Comparison of ENCODE assay signal across 21 cellular contexts in genomic region chr2:25941042-25941441, GRCh38. TPM values are rescaled to one million over a fixed set of nuclear protein-coding genes. Genes with fewer than 3 reads are reported as not detected.
DNase-seq lines count a peak whose midpoint lies in the region; ATAC-seq and TF ChIP-seq lines count a peak whose summit lies in the region.
"Had no signal": no experiment of that assay in that cellular context is flagged by ENCODE, and none has a peak within 500 bp of the region (broad histone marks: within the 10 kb centered on the region; RNA-seq: fewer than 3 reads in every experiment).

No MANE protein-coding gene starts in this region.

- no peak overlapping the region for H3K4me2 ChIP-seq in hepatocyte
- H3K4me2 ChIP-seq: BLaER1 had no signal

- in situ Hi-C loops in gastrocnemius medialis (cut with MboI; ENCODE audit: low sequenced_read_pairs in 4 of 4) = no loop called here

- POLR2A ChIA-PET in HEK293 (lab: Yijun Ruan, JAX) = no interaction called here

- no peak overlapping the region for H3K4me3 Mint-ChIP-seq in stimulated activated naive CD8-positive, alpha-beta T cell treated with anti-CD3 and anti-CD28 coated beads, Interleukin-15, amount 100 ng/mL, for 72 hours
- H3K4me3 Mint-ChIP-seq in endothelial cell (ENCODE audit: unreplicated experiment) = peak overlapping the region; percentile 42
- no peak overlapping the region for H3K4me3 Mint-ChIP-seq in stimulated activated naive B cell treated with anti-CD40 and anti-IgM and Interleukin-4, amounts not matched to agents 10 μg/mL and 1 μg/mL and 100 μg/mL, for 72 hours
- H3K4me3 Mint-ChIP-seq: CD14-positive monocyte; CD4-positive, alpha-beta memory T cell; CD4-positive, CD25-positive, alpha-beta regulatory T cell; CD8-positive, alpha-beta memory T cell had no signal

- H3K27ac ChIP-seq in HEK293 (ENCODE audit: extremely low read depth, low read depth, low read length) (no peak overlapping the region), gastrocnemius medialis (no peak overlapping the region), hepatocyte (no peak overlapping the region), psoas muscle (no peak overlapping the region)
- H3K27ac ChIP-seq: BLaER1 had no signal

- no peaks in the 10 kb centered on the region for H3K9me3 Mint-ChIP-seq in stimulated activated naive CD8-positive, alpha-beta T cell treated with anti-CD3 and anti-CD28 coated beads, Interleukin-15, amount 100 ng/mL, for 72 hours
- H3K9me3 Mint-ChIP-seq in endothelial cell (ENCODE audit: unreplicated experiment) = no peaks in the 10 kb centered on the region
- H3K9me3 Mint-ChIP-seq in stimulated activated naive B cell treated with anti-CD40 and anti-IgM and Interleukin-4, amounts not matched to agents 10 μg/mL and 1 μg/mL and 100 μg/mL, for 72 hours = no peaks in the 10 kb centered on the region
- H3K9me3 Mint-ChIP-seq: CD14-positive monocyte; CD4-positive, alpha-beta memory T cell; CD4-positive, CD25-positive, alpha-beta regulatory T cell; CD8-positive, alpha-beta memory T cell had no signal

- no peaks in the 10 kb centered on the region for H4K20me1 ChIP-seq in hepatocyte (ENCODE audit: insufficient read depth, poor library complexity, severe bottlenecking)
- H4K20me1 ChIP-seq: BLaER1 had no signal

- H3K36me3 ChIP-seq in HEK293 (ENCODE audit: control insufficient read depth in 2 of 2, insufficient read depth in 1 of 2, low read length in 2 of 2) (peaks cover 0 to 4% of the 10 kb centered on the region in 2 experiments; a peak in 2 of 3 replicates), gastrocnemius medialis (no peaks in the 10 kb centered on the region), hepatocyte (replicated peaks; ENCODE audit: insufficient read depth, low read depth) (no peaks in the 10 kb centered on the region), psoas muscle (ENCODE audit: insufficient read depth in 1 of 2, low read depth in 1 of 2) (peaks cover 0 to 3% of the 10 kb centered on the region in 2 donors)
- H3K36me3 ChIP-seq: BE2C had no signal

- TF ChIP-seq POLR2A in gastrocnemius medialis (IDR thresholded peaks at IDR 0.05) = no peak

- H3K79me2 ChIP-seq in hepatocyte = no peaks in the 10 kb centered on the region

- DNase-seq in stimulated activated naive CD8-positive, alpha-beta T cell treated with anti-CD3 and anti-CD28 coated beads, Interleukin-15, amount 100 ng/mL, for 72 hours = no peak
- no peak for DNase-seq in stimulated activated naive CD8-positive, alpha-beta T cell treated with anti-CD3 and anti-CD28 coated beads, Interleukin-15, Interleukin-2, amounts not matched to agents 100 U/mL and 50 U/mL, for 24 hours
- DNase-seq in endothelial cell (ENCODE audit: low spot score) = no peak
- no peak for DNase-seq in stimulated activated naive B cell treated with anti-CD40 and anti-IgM and Interleukin-4, amounts not matched to agents 10 μg/mL and 1 μg/mL and 100 μg/mL, for 72 hours
- no peak for DNase-seq in gastrocnemius medialis
- no peak for DNase-seq in hepatocyte (ENCODE audit: low spot score)
- DNase-seq in psoas muscle = no peak
- DNase-seq: 8988T; ACHN; BE2C; C1 segment of cervical spinal cord; Calu3; CD4-positive, alpha-beta memory T cell; CD4-positive, CD25-positive, alpha-beta regulatory T cell; CD8-positive, alpha-beta memory T cell; COR-L47; DMS79 treated with DMSO at 0.1 percent for 48 hours; GF-D8 had no signal

- H3K27me3 ChIP-seq in gastrocnemius medialis (no peaks in the 10 kb centered on the region), hepatocyte (no peaks in the 10 kb centered on the region), psoas muscle (ENCODE audit: insufficient read depth in 3 of 3, low read length in 2 of 3) (no peaks in the 10 kb centered on the region)
- H3K27me3 ChIP-seq: BE2C, BLaER1 had no signal

- intact Hi-C loops in gastrocnemius medialis (cut with DNase I; ENCODE audit: low total_unique reads) (no loop called here), psoas muscle (cut with DNase I) (no loop called here)

- H2AFZ ChIP-seq in hepatocyte = no peak overlapping the region

- ATAC-seq in stimulated activated naive CD8-positive, alpha-beta T cell treated with anti-CD3 and anti-CD28 coated beads, Interleukin-15, amount 100 ng/mL, for 72 hours = no peak
- no peak for ATAC-seq in stimulated activated naive CD8-positive, alpha-beta T cell treated with anti-CD3 and anti-CD28 coated beads, Interleukin-15, Interleukin-2, amounts not matched to agents 100 U/mL and 50 U/mL, for 24 hours
- no peak for ATAC-seq in stimulated activated naive B cell treated with anti-CD40 and anti-IgM and Interleukin-4, amounts not matched to agents 10 μg/mL and 1 μg/mL and 100 μg/mL, for 72 hours (replicated peaks)
- no peak for ATAC-seq in gastrocnemius medialis
- no peak for ATAC-seq in psoas muscle

- no peaks in the 10 kb centered on the region for H3K9me3 ChIP-seq in HEK293 (ENCODE audit: control insufficient read depth, insufficient read depth, low read depth, low read length)
- H3K9me3 ChIP-seq in gastrocnemius medialis = no peaks in the 10 kb centered on the region
- no peaks in the 10 kb centered on the region for H3K9me3 ChIP-seq in hepatocyte (ENCODE audit: low read depth)
- no peaks in the 10 kb centered on the region for H3K9me3 ChIP-seq in psoas muscle
- H3K9me3 ChIP-seq: BE2C, BLaER1 had no signal

- no peaks in the 10 kb centered on the region for H3K27me3 Mint-ChIP-seq in stimulated activated naive CD8-positive, alpha-beta T cell treated with anti-CD3 and anti-CD28 coated beads, Interleukin-15, amount 100 ng/mL, for 72 hours
- H3K27me3 Mint-ChIP-seq in endothelial cell (ENCODE audit: unreplicated experiment) = peaks cover 6% of the 10 kb centered on the region
- no peaks in the 10 kb centered on the region for H3K27me3 Mint-ChIP-seq in stimulated activated naive B cell treated with anti-CD40 and anti-IgM and Interleukin-4, amounts not matched to agents 10 μg/mL and 1 μg/mL and 100 μg/mL, for 72 hours
- H3K27me3 Mint-ChIP-seq: CD4-positive, alpha-beta memory T cell; CD4-positive, CD25-positive, alpha-beta regulatory T cell; CD8-positive, alpha-beta memory T cell had no signal

- CTCF ChIA-PET in HEK293 (lab: Yijun Ruan, JAX) = interaction anchor here (1.1 kb wide), 1 partner anchor 9 kb away, joined by 6 read pairs; no protein-coding TSS in a partner anchor

- peak overlapping the region; percentile 40 to 82 for H3K27ac Mint-ChIP-seq in stimulated activated naive CD8-positive, alpha-beta T cell treated with anti-CD3 and anti-CD28 coated beads, Interleukin-15, amount 100 ng/mL, for 72 hours
- H3K27ac Mint-ChIP-seq in endothelial cell (ENCODE audit: unreplicated experiment) = no peak overlapping the region
- H3K27ac Mint-ChIP-seq in stimulated activated naive B cell treated with anti-CD40 and anti-IgM and Interleukin-4, amounts not matched to agents 10 μg/mL and 1 μg/mL and 100 μg/mL, for 72 hours = peak overlapping the region; percentile 71
- H3K27ac Mint-ChIP-seq: CD4-positive, alpha-beta memory T cell; CD4-positive, CD25-positive, alpha-beta regulatory T cell had no signal

- peaks cover 25% of the 10 kb centered on the region for H3K36me3 Mint-ChIP-seq in endothelial cell (ENCODE audit: low read depth, unreplicated experiment)
- no peaks in the 10 kb centered on the region for H3K36me3 Mint-ChIP-seq in stimulated activated naive B cell treated with anti-CD40 and anti-IgM and Interleukin-4, amounts not matched to agents 10 μg/mL and 1 μg/mL and 100 μg/mL, for 72 hours
- H3K36me3 Mint-ChIP-seq: CD4-positive, alpha-beta memory T cell had no signal

- TF ChIP-seq CTCF in HEK293 (tag by site-specific recombination; IDR thresholded peaks at IDR 0.05) (no peak), endothelial cell (IDR thresholded peaks at IDR 0.05; ENCODE audit: unreplicated experiment) (no peak), gastrocnemius medialis (IDR thresholded peaks at IDR 0.05 in 4 of 5, conservative IDR thresholded peaks at IDR 0.05 in 1 of 5) (no peak), hepatocyte (IDR thresholded peaks at IDR 0.05; ENCODE audit: poor library complexity) (no peak), psoas muscle (IDR thresholded peaks at IDR 0.05) (no peak)

- no peaks in the 10 kb centered on the region for H3K4me1 Mint-ChIP-seq in stimulated activated naive CD8-positive, alpha-beta T cell treated with anti-CD3 and anti-CD28 coated beads, Interleukin-15, amount 100 ng/mL, for 72 hours
- H3K4me1 Mint-ChIP-seq in endothelial cell (ENCODE audit: unreplicated experiment) = peaks cover 11% of the 10 kb centered on the region
- no peaks in the 10 kb centered on the region for H3K4me1 Mint-ChIP-seq in stimulated activated naive B cell treated with anti-CD40 and anti-IgM and Interleukin-4, amounts not matched to agents 10 μg/mL and 1 μg/mL and 100 μg/mL, for 72 hours
- H3K4me1 Mint-ChIP-seq: CD14-positive monocyte; CD8-positive, alpha-beta memory T cell had no signal

- peaks cover 11% of the 10 kb centered on the region for H3K4me1 ChIP-seq in HEK293 (ENCODE audit: control insufficient read depth, insufficient read depth, low read length)
- peaks cover 28 to 32% of the 10 kb centered on the region in 2 donors for H3K4me1 ChIP-seq in gastrocnemius medialis
- H3K4me1 ChIP-seq in hepatocyte (ENCODE audit: insufficient read depth) = peaks cover 23% of the 10 kb centered on the region
- H3K4me1 ChIP-seq in psoas muscle = peaks cover 23% of the 10 kb centered on the region

- no peak overlapping the region for H3K4me3 ChIP-seq in HEK293 (ENCODE audit: low read depth, low read length)
- H3K4me3 ChIP-seq in gastrocnemius medialis = no peak overlapping the region
- no peak overlapping the region for H3K4me3 ChIP-seq in hepatocyte
- no peak overlapping the region for H3K4me3 ChIP-seq in psoas muscle
- H3K4me3 ChIP-seq: BLaER1 had no signal

- 100% methylated on average over 4 of the region's 4 CpGs for WGBS in hepatocyte (ENCODE audit: low lambda C conversion rate, missing lambda C conversion rate)
- 95 to 100% (median 96%) methylated on average over 4 of the region's 4 CpGs for WGBS in psoas muscle, 3 donors

- no peaks in the 10 kb centered on the region for H3K9me2 ChIP-seq in hepatocyte (replicated peaks; ENCODE audit: insufficient read depth)

TF ChIP-seq in HEK293, 187 proteins besides CTCF, POLR2A, EP300 and RAD21:
- 0 out of 2 replicates have a peak, but pooled peaks have one; percentile 17 for TF ChIP-seq ZNF121 (tag by site-specific recombination; IDR thresholded peaks at IDR 0.05)
- no peak for TF ChIP-seq ZNF140 (tag by site-specific recombination; IDR thresholded peaks at IDR 0.05)

RNA-seq across cellular contexts. Expression of gene KIF3C, which starts 41.3 kb away (rescaled TPM):
- 78.1 TPM for total RNA-seq in endothelial cell (ENCODE audit: unreplicated experiment)
- total RNA-seq in gastrocnemius medialis = 1 to 10 TPM; 1.1 to 4.4 (median 2.1) TPM
- 6.5 and 8.4 TPM in 2 replicates for total RNA-seq in hepatocyte
- polyA plus RNA-seq in hepatocyte = 6.9 and 10.9 TPM in 2 replicates
- total RNA-seq in psoas muscle = 1 to 10 TPM; 1.3 to 3.3 (median 1.8) TPM
- 1 to 10 TPM in 2 of 3 donors, under 1 TPM in 1; 0.82 to 2.9 (median 1.7) TPM for polyA plus RNA-seq in psoas muscle
